1 cellular context compared by ENCODE assay signal in genomic region chr11:68019486-68019885, GRCh38.
TF ChIP-seq lines count a peak whose summit lies in the region.

No MANE protein-coding gene starts in this region.

TF ChIP-seq in A549, 52 proteins besides CTCF, POLR2A, EP300 and RAD21:
- TF ChIP-seq RCOR1 (IDR thresholded peaks at IDR 0.05; ENCODE audit: low read depth, low read length) (no peak), MAX (IDR thresholded peaks at IDR 0.05) (no peak), CHD4 (IDR thresholded peaks at IDR 0.05; ENCODE audit: borderline replicate concordance) (no peak), FOXS1 (CRISPR knock-in tag; IDR thresholded peaks at IDR 0.05) (no peak), HOXA7 (CRISPR knock-in tag; IDR thresholded peaks at IDR 0.05) (no peak), EHMT2 (IDR thresholded peaks at IDR 0.05; ENCODE audit: low read depth) (no peak), ZC3H11A (IDR thresholded peaks at IDR 0.05) (no peak), ATOH8 (CRISPR knock-in tag; IDR thresholded peaks at IDR 0.05; ENCODE audit: low read depth) (no peak), RARB (CRISPR knock-in tag; IDR thresholded peaks at IDR 0.05) (no peak), CBX8 (IDR thresholded peaks at IDR 0.05) (no peak), TP53 (CRISPR knock-in tag; IDR thresholded peaks at IDR 0.05) (no peak), FOSB (CRISPR knock-in tag; IDR thresholded peaks at IDR 0.05) (no peak), REST (IDR thresholded peaks at IDR 0.05) (no peak), SREBF2 (IDR thresholded peaks at IDR 0.05) (no peak), CEBPB (IDR thresholded peaks at IDR 0.05) (no peak), EHF (CRISPR knock-in tag; IDR thresholded peaks at IDR 0.05) (no peak)
TF ChIP-seq in A549: peak in this region for 0.
